13 cellular contexts compared by ENCODE assay signal in genomic region chr1:31759266-31760023, GRCh38. TPM values are rescaled to one million over a fixed set of nuclear protein-coding genes. Genes with fewer than 3 reads are reported as not detected.
DNase-seq lines count a peak whose midpoint lies in the region; ATAC-seq, FAIRE-seq and TF ChIP-seq lines count a peak whose summit lies in the region.
"Had no signal": no experiment of that assay in that cellular context is flagged by ENCODE, and none has a peak within 500 bp of the region (broad histone marks: within the 10 kb centered on the region; RNA-seq: fewer than 3 reads in every experiment).

No MANE protein-coding gene starts in this region.

- peaks cover 35% of the 10 kb centered on the region for H3K4me1 ChIP-seq in CD4-positive, alpha-beta memory T cell (ENCODE audit: insufficient read depth, low read length)
- H3K4me1 ChIP-seq in astrocyte (ENCODE audit: insufficient read depth, low read length), result peaks cover 41% of the 10 kb centered on the region

- no peak for TF ChIP-seq CTCF in astrocyte (IDR thresholded peaks at IDR 0.05; ENCODE audit: insufficient read depth, low read depth, low read length)

- intact Hi-C loops in CD4-positive, alpha-beta memory T cell (cut with micrococcal nuclease), result loop anchor here (5.0 to 10.0 kb wide), 2 partner anchors 178 to 445 kb away; partner anchors contain the start of genes CCDC28B, DCDC2B, IQCC and PTP4A2

- POLR2A ChIA-PET in CD4-positive, alpha-beta memory T cell (lab: Charles Lee; ENCODE audit: partially characterized antibody), result interaction anchor here (0.8 to 1.8 kb wide), 4 partner anchors 9 to 179 kb away, joined by 3 to 10 read pairs (median 4); partner anchors contain the start of gene PTP4A2

- no peaks in the 10 kb centered on the region for H3K9me3 ChIP-seq in CD4-positive, alpha-beta memory T cell (ENCODE audit: control insufficient read depth in 1 of 2, low read length in 2 of 2)
- H3K9me3 ChIP-seq in astrocyte (ENCODE audit: insufficient read depth, low read depth, low read length), result no peaks in the 10 kb centered on the region

- H3K36me3 ChIP-seq in CD4-positive, alpha-beta memory T cell (ENCODE audit: insufficient read depth, low read length), result no peaks in the 10 kb centered on the region
- H3K36me3 ChIP-seq in H7 (replicated peaks; ENCODE audit: control insufficient read depth, insufficient read depth, low read length) (no peaks in the 10 kb centered on the region; the same call in 1 of the 2 replicates), astrocyte (ENCODE audit: insufficient read depth, low read length) (no peaks in the 10 kb centered on the region)

- H2AFZ ChIP-seq in astrocyte (ENCODE audit: low read depth, low read length), result no peak overlapping the region

- H3K4me1 Mint-ChIP-seq in CD4-positive, alpha-beta memory T cell, result peaks cover 9 to 30% (median 16%) of the 10 kb centered on the region in 4 donors
- H3K4me1 Mint-ChIP-seq in astrocyte (ENCODE audit: low read depth, unreplicated experiment), result peaks cover 29% of the 10 kb centered on the region
- peaks cover 21 to 23% (median 22%) of the 10 kb centered on the region in 3 donors for H3K4me1 Mint-ChIP-seq in naive B cell

- peak overlapping the region; percentile 36 to 72 (median 62) for H3K4me3 Mint-ChIP-seq in CD4-positive, alpha-beta memory T cell
- H3K4me3 Mint-ChIP-seq in astrocyte (ENCODE audit: unreplicated experiment) (peak overlapping the region; percentile 79), naive B cell (peak overlapping the region; percentile 30 to 88 (median 71))

- H3K27ac ChIP-seq in CD4-positive, alpha-beta memory T cell (ENCODE audit: low read depth, low read length), result no peak overlapping the region
- H3K27ac ChIP-seq in astrocyte (ENCODE audit: low read depth, low read length), result no peak overlapping the region

- H3K79me2 ChIP-seq in astrocyte (ENCODE audit: insufficient read depth, low read length), result peaks cover 8% of the 10 kb centered on the region

- no peak for FAIRE-seq in astrocyte (lab: Jason Lieb, UNC)

- H3K27me3 Mint-ChIP-seq in CD4-positive, alpha-beta memory T cell, result no peaks in the 10 kb centered on the region
- no peaks in the 10 kb centered on the region for H3K27me3 Mint-ChIP-seq in astrocyte (ENCODE audit: low read depth, unreplicated experiment)
- peaks cover 0 to 34% (median 24%) of the 10 kb centered on the region in 3 donors for H3K27me3 Mint-ChIP-seq in naive B cell

- H3K4me2 ChIP-seq in astrocyte (ENCODE audit: low read length), result peak overlapping the region; percentile 93

- peaks cover 10% of the 10 kb centered on the region for H3K27me3 ChIP-seq in CD4-positive, alpha-beta memory T cell (ENCODE audit: insufficient read depth, low read length)
- peaks cover 21% of the 10 kb centered on the region for H3K27me3 ChIP-seq in H7 (ENCODE audit: control insufficient read depth, insufficient read depth, low read length)
- H3K27me3 ChIP-seq in astrocyte (ENCODE audit: insufficient read depth, low read length), result no peaks in the 10 kb centered on the region

- peaks cover 12% of the 10 kb centered on the region for H4K20me1 ChIP-seq in astrocyte (ENCODE audit: insufficient read depth, low read length)

- no peak overlapping the region for H3K4me3 ChIP-seq in CD4-positive, alpha-beta memory T cell (ENCODE audit: low read length in 2 of 2)
- H3K4me3 ChIP-seq in H7 (ENCODE audit: insufficient read depth, low read depth, low read length) (no peak overlapping the region), astrocyte (ENCODE audit: insufficient read depth, low read depth, low read length) (no peak overlapping the region)

- H3K36me3 Mint-ChIP-seq in CD4-positive, alpha-beta memory T cell, result no peaks in the 10 kb centered on the region
- H3K36me3 Mint-ChIP-seq in astrocyte (ENCODE audit: low read depth, unreplicated experiment), result peaks cover 5% of the 10 kb centered on the region
- no peaks in the 10 kb centered on the region for H3K36me3 Mint-ChIP-seq in naive B cell

- H3K9ac ChIP-seq in astrocyte (ENCODE audit: low read length), result peak overlapping the region; percentile 79

- no peak for ATAC-seq in naive B cell (ENCODE audit: low read depth in 2 of 2)
- ATAC-seq: stimulated activated naive CD8-positive, alpha-beta T cell treated with anti-CD3 and anti-CD28 coated beads, Interleukin-15, amount 100 ng/mL, for 72 hours had no signal

- CTCF ChIA-PET in CD4-positive, alpha-beta memory T cell (lab: Charles Lee; ENCODE audit: partially characterized antibody), result interaction anchor here (2.0 to 4.3 kb wide), 2 partner anchors 29 to 30 kb away, joined by 6 to 57 read pairs; no protein-coding TSS in a partner anchor

- H3K27ac Mint-ChIP-seq in CD4-positive, alpha-beta memory T cell, result peak overlapping the region in 3 of 7 donors; percentile 12 to 77 (median 32)
- H3K27ac Mint-ChIP-seq in astrocyte (ENCODE audit: unreplicated experiment) (peak overlapping the region; percentile 5), naive B cell (no peak overlapping the region)

- DNase-seq in CD4-positive, alpha-beta memory T cell, result no peak
- DNase-seq in H7 (peak; percentile 75), astrocyte (ENCODE audit: low read depth) (no peak), naive B cell (no peak), dermis blood vessel endothelial cell (no peak), NCI-H69 (lab: John Stamatoyannopoulos, UW) (no peak)
- no peak for DNase-seq in activated CD4-positive, alpha-beta T cell treated with anti-CD3 and anti-CD28 coated beads for 4 hours
- DNase-seq: activated CD4-positive, alpha-beta T cell treated with anti-CD3 and anti-CD28 coated beads for 48 hours; activated naive CD4-positive, alpha-beta T cell; cortex of kidney; DMS79; NCI-H510A treated with DMSO at 0.1 percent for 48 hours; stimulated activated naive CD8-positive, alpha-beta T cell treated with anti-CD3 and anti-CD28 coated beads, Interleukin-15, amount 100 ng/mL, for 72 hours had no signal

- no peaks in the 10 kb centered on the region for H3K9me3 Mint-ChIP-seq in CD4-positive, alpha-beta memory T cell
- H3K9me3 Mint-ChIP-seq in astrocyte (ENCODE audit: unreplicated experiment), result no peaks in the 10 kb centered on the region
- H3K9me3 Mint-ChIP-seq in naive B cell, result no peaks in the 10 kb centered on the region
- H3K9me3 Mint-ChIP-seq: stimulated activated naive CD8-positive, alpha-beta T cell treated with anti-CD3 and anti-CD28 coated beads, Interleukin-15, amount 100 ng/mL, for 72 hours had no signal

RNA-seq across cellular contexts. Expression of gene ADGRB2, which starts 4.7 kb away (rescaled TPM):
- total RNA-seq in CD4-positive, alpha-beta memory T cell, result 1 to 10 TPM; 1.5 to 2.0 TPM
- polyA plus RNA-seq in CD4-positive, alpha-beta memory T cell, result under 1 TPM in 1 of 2 donors, not detected in 1; 0.55 TPM
- total RNA-seq in H7 (2014; rRNA removed; shearing (Covaris generic)), result 28.0 and 39.8 TPM in 2 replicates
- total RNA-seq in astrocyte, result 25.1 and 25.8 TPM in 2 replicates
- polyA plus RNA-seq in naive B cell (ENCODE audit: low read depth in 6 of 6), result not detected
- 0.17 and 0.28 TPM in 2 replicates for total RNA-seq in dermis blood vessel endothelial cell

RNA-seq across cellular contexts. Expression of gene COL16A1, which starts 55.6 kb away (rescaled TPM):
- total RNA-seq in CD4-positive, alpha-beta memory T cell, result not detected
- polyA plus RNA-seq in CD4-positive, alpha-beta memory T cell, result not detected
- 10.3 and 13.8 TPM in 2 replicates for total RNA-seq in H7 (2014; rRNA removed; shearing (Covaris generic))
- total RNA-seq in astrocyte, result 42.9 and 56.5 TPM in 2 replicates
- polyA plus RNA-seq in naive B cell (ENCODE audit: low read depth in 6 of 6), result 1 to 10 TPM in 1 of 6 donors, under 1 TPM in 1, not detected in 4; 0.64 to 1.2 TPM
- total RNA-seq in dermis blood vessel endothelial cell, result 0.51 and 0.65 TPM in 2 replicates

RNA-seq across cellular contexts. Expression of gene SPOCD1, which starts 56.4 kb away (rescaled TPM):
- total RNA-seq in CD4-positive, alpha-beta memory T cell, result under 1 TPM; 0.61 to 0.94 TPM
- polyA plus RNA-seq in CD4-positive, alpha-beta memory T cell, result not detected
- total RNA-seq in H7 (2014; rRNA removed; shearing (Covaris generic)), result 1.8 and 3.5 TPM in 2 replicates
- total RNA-seq in astrocyte (27.8 and 28.0 TPM in 2 replicates), dermis blood vessel endothelial cell (2.0 and 11.4 TPM in 2 replicates)
- polyA plus RNA-seq in naive B cell (ENCODE audit: low read depth in 6 of 6), result under 1 TPM in 4 of 6 donors, not detected in 2; 0.23 to 0.38 (median 0.34) TPM
